In genomic region chr12:75978677-75979076, GRCh38 we compare ENCODE assay signal across 9 cellular contexts. TPM values are rescaled to one million over a fixed set of nuclear protein-coding genes. Genes with fewer than 3 reads are reported as not detected.
DNase-seq lines count a peak whose midpoint lies in the region; ATAC-seq and TF ChIP-seq lines count a peak whose summit lies in the region.
"Had no signal": no experiment of that assay in that cellular context is flagged by ENCODE, and none has a peak within 500 bp of the region (broad histone marks: within the 10 kb centered on the region; RNA-seq: fewer than 3 reads in every experiment).

No MANE protein-coding gene starts in this region.

- H3K9me3 ChIP-seq in lower lobe of right lung (no peaks in the 10 kb centered on the region), tibial artery (no peaks in the 10 kb centered on the region)
- H3K9me3 ChIP-seq: BE2C had no signal

- H3K9me3 Mint-ChIP-seq in activated naive CD4-positive, alpha-beta T cell treated with anti-CD3 and anti-CD28 coated beads, Interleukin-2, amount 50 U/mL, for 72 hours: no peaks in the 10 kb centered on the region

- peaks cover 88% of the 10 kb centered on the region for H3K4me1 ChIP-seq in lower lobe of right lung
- peaks cover 0 to 55% (median 28%) of the 10 kb centered on the region in 4 donors for H3K4me1 ChIP-seq in tibial artery

- peak; percentile 55 to 59 for ATAC-seq in activated naive CD4-positive, alpha-beta T cell treated with anti-CD3 and anti-CD28 coated beads, Interleukin-2, amount 50 U/mL, for 72 hours
- no peak for ATAC-seq in lower lobe of right lung
- no peak for ATAC-seq in GM21529 (IDR thresholded peaks at IDR 0.05; ENCODE audit: unreplicated experiment)

- no peak for TF ChIP-seq CTCF in lower lobe of right lung (IDR thresholded peaks at IDR 0.05)
- TF ChIP-seq CTCF in tibial artery (IDR thresholded peaks at IDR 0.05): no peak

- intact Hi-C loops in lower lobe of right lung (cut with DNase I) (no loop called here), tibial artery (cut with DNase I; ENCODE audit: low total_unique reads) (no loop called here), head of caudate nucleus (cut with DNase I) (no loop called here)

- no peaks in the 10 kb centered on the region for H3K36me3 ChIP-seq in lower lobe of right lung
- no peaks in the 10 kb centered on the region for H3K36me3 ChIP-seq in tibial artery
- H3K36me3 ChIP-seq: BE2C had no signal

- H3K27ac Mint-ChIP-seq in activated naive CD4-positive, alpha-beta T cell treated with anti-CD3 and anti-CD28 coated beads, Interleukin-2, amount 50 U/mL, for 72 hours: peak overlapping the region; percentile 93 to 100

- peaks cover 0 to 10% of the 10 kb centered on the region in 2 donors for H3K36me3 Mint-ChIP-seq in activated naive CD4-positive, alpha-beta T cell treated with anti-CD3 and anti-CD28 coated beads, Interleukin-2, amount 50 U/mL, for 72 hours

- H3K27ac ChIP-seq in lower lobe of right lung (peak overlapping the region; percentile 71), tibial artery (peak overlapping the region; percentile 61 to 64)

- DNase-seq in activated naive CD4-positive, alpha-beta T cell treated with Interleukin-2 at 50 U/mL for 16 hours: peak; percentile 21
- DNase-seq in activated naive CD4-positive, alpha-beta T cell (lab: John Stamatoyannopoulos, UW): no peak
- peak in 1 of 2 donors; percentile 13 for DNase-seq in activated naive CD4-positive, alpha-beta T cell treated with anti-CD3 and anti-CD28 coated beads, Interleukin-2, amount 50 U/mL, for 72 hours (ENCODE audit: low spot score in 2 of 2)
- DNase-seq in lower lobe of right lung (no peak), tibial artery (no peak), germinal center (ENCODE audit: low spot score) (no peak), head of caudate nucleus (no peak)

- no peaks in the 10 kb centered on the region for H3K27me3 ChIP-seq in lower lobe of right lung (ENCODE audit: low read depth)
- H3K27me3 ChIP-seq in tibial artery: no peaks in the 10 kb centered on the region
- H3K27me3 ChIP-seq: BE2C had no signal

- no peak overlapping the region for H3K4me3 ChIP-seq in lower lobe of right lung
- no peak overlapping the region for H3K4me3 ChIP-seq in tibial artery

RNA-seq across cellular contexts. Expression of gene PHLDA1, which starts 52.9 kb away (rescaled TPM):
- total RNA-seq in activated naive CD4-positive, alpha-beta T cell treated with anti-CD3 and anti-CD28 coated beads, Interleukin-2, amount 50 U/mL, for 72 hours: 10 to 100 TPM in 1 of 2 donors, 1 to 10 TPM in 1; 5.5 to 15.1 TPM
- total RNA-seq in lower lobe of right lung: 12.2 TPM

Comparison
In these comparisons a context has a peak if more than half of its experiments do, and no peak if none do; other contexts are left out.
1. ATAC-seq: peak in activated naive CD4-positive, alpha-beta T cell treated with anti-CD3 and anti-CD28 coated beads, Interleukin-2, amount 50 U/mL, for 72 hours (2 of 2); none in lower lobe of right lung (0 of 2) and GM21529 (single experiment).